8 cellular contexts compared by ENCODE assay signal in genomic region chr7:1811850-1812692, GRCh38.
DNase-seq lines count a peak whose midpoint lies in the region; ATAC-seq and TF ChIP-seq lines count a peak whose summit lies in the region.

No MANE protein-coding gene starts in this region.

- no peaks in the 10 kb centered on the region for H3K9me3 Mint-ChIP-seq in activated CD8-positive, alpha-beta memory T cell treated with anti-CD3 and anti-CD28 coated beads, Interleukin-2, amount 10 ng/mL, durations not matched to agents 7 days and 5 days (ENCODE audit: low read depth)

- H3K9me3 ChIP-seq in upper lobe of right lung (no peaks in the 10 kb centered on the region), testis (no peaks in the 10 kb centered on the region)

- H3K36me3 ChIP-seq in upper lobe of right lung (no peaks in the 10 kb centered on the region), testis (ENCODE audit: low read depth, missing control alignments) (no peaks in the 10 kb centered on the region)

- H3K27me3 ChIP-seq in foreskin keratinocyte, result peaks cover 16% of the 10 kb centered on the region
- H3K27me3 ChIP-seq in upper lobe of right lung, result no peaks in the 10 kb centered on the region
- no peaks in the 10 kb centered on the region for H3K27me3 ChIP-seq in testis

- TF ChIP-seq CTCF in foreskin keratinocyte (conservative IDR thresholded peaks at IDR 0.05) (peak; percentile 51), upper lobe of right lung (IDR thresholded peaks at IDR 0.05) (peak; percentile 39), testis (IDR thresholded peaks at IDR 0.05) (no peak)

- TF ChIP-seq POLR2A in testis (IDR thresholded peaks at IDR 0.05), result no peak

- no peak overlapping the region for H3K4me3 Mint-ChIP-seq in activated CD8-positive, alpha-beta memory T cell treated with anti-CD3 and anti-CD28 coated beads, Interleukin-2, amount 10 ng/mL, durations not matched to agents 7 days and 5 days

- H3K27ac Mint-ChIP-seq in activated CD8-positive, alpha-beta memory T cell treated with anti-CD3 and anti-CD28 coated beads, Interleukin-2, amount 10 ng/mL, durations not matched to agents 7 days and 5 days, result no peak overlapping the region

- H3K4me3 ChIP-seq in upper lobe of right lung (no peak overlapping the region), testis (no peak overlapping the region)

- WGBS in testis, 2 donors, result 47 to 49% methylated on average over 12 to 13 of the region's 13 CpGs

- DNase-seq in activated CD8-positive, alpha-beta memory T cell treated with anti-CD3 and anti-CD28 coated beads, Interleukin-2, amount 10 ng/mL, durations not matched to agents 7 days and 5 days, result peak; percentile 48
- no peak for DNase-seq in activated CD8-positive, alpha-beta memory T cell treated with anti-CD3 and anti-CD28 coated beads, Interleukin-2, amount 50 U/mL, for 48 hours
- DNase-seq in NCI-H82 treated with DMSO at 0.1 percent for 48 hours (lab: John Stamatoyannopoulos, UW; ENCODE audit: unreplicated experiment) (peak; percentile 96), foreskin keratinocyte (peak; percentile 40 to 63), upper lobe of right lung (peak; percentile 55), UCSD-AML1 (lab: John Stamatoyannopoulos, UW; ENCODE audit: unreplicated experiment) (no peak), testis (no peak)

- CTCF ChIA-PET in activated CD8-positive, alpha-beta memory T cell treated with anti-CD3 and anti-CD28 coated beads, Interleukin-2, amount 10 ng/mL, durations not matched to agents 7 days and 5 days (lab: Charles Lee), result no interaction called here

- H3K4me1 ChIP-seq in foreskin keratinocyte (no peaks in the 10 kb centered on the region), upper lobe of right lung (no peaks in the 10 kb centered on the region), testis (peaks cover 16% of the 10 kb centered on the region)

- H3K27ac ChIP-seq in foreskin keratinocyte (no peak overlapping the region), upper lobe of right lung (no peak overlapping the region), testis (no peak overlapping the region)

- intact Hi-C loops in upper lobe of right lung (cut with DNase I) (no loop called here), testis (cut with DNase I; ENCODE audit: low total_unique reads) (no loop called here)

- no peaks in the 10 kb centered on the region for H3K36me3 Mint-ChIP-seq in activated CD8-positive, alpha-beta memory T cell treated with anti-CD3 and anti-CD28 coated beads, Interleukin-2, amount 10 ng/mL, durations not matched to agents 7 days and 5 days

- H3K27me3 Mint-ChIP-seq in activated CD8-positive, alpha-beta memory T cell treated with anti-CD3 and anti-CD28 coated beads, Interleukin-2, amount 10 ng/mL, durations not matched to agents 7 days and 5 days, result no peaks in the 10 kb centered on the region

- no peaks in the 10 kb centered on the region for H3K4me1 Mint-ChIP-seq in activated CD8-positive, alpha-beta memory T cell treated with anti-CD3 and anti-CD28 coated beads, Interleukin-2, amount 10 ng/mL, durations not matched to agents 7 days and 5 days

- no peak for ATAC-seq in activated CD8-positive, alpha-beta memory T cell treated with anti-CD3 and anti-CD28 coated beads, Interleukin-2, amount 10 ng/mL, durations not matched to agents 7 days and 5 days
- ATAC-seq in foreskin keratinocyte (peak; percentile 62), upper lobe of right lung (peak; percentile 21), HG03097 (IDR thresholded peaks at IDR 0.05; ENCODE audit: low FRiP score, unreplicated experiment) (no peak)

Comparison
In these comparisons a context has a peak if more than half of its experiments do, and no peak if none do; other contexts are left out.
1. DNase-seq: peak in activated CD8-positive, alpha-beta memory T cell treated with anti-CD3 and anti-CD28 coated beads, Interleukin-2, amount 10 ng/mL, durations not matched to agents 7 days and 5 days (single experiment), NCI-H82 treated with DMSO at 0.1 percent for 48 hours (single experiment), foreskin keratinocyte (2 of 2) and upper lobe of right lung (single experiment); none in activated CD8-positive, alpha-beta memory T cell treated with anti-CD3 and anti-CD28 coated beads, Interleukin-2, amount 50 U/mL, for 48 hours (single experiment), UCSD-AML1 (single experiment) and testis (single experiment).
2. ATAC-seq: peak in foreskin keratinocyte (single experiment) and upper lobe of right lung (single experiment); none in activated CD8-positive, alpha-beta memory T cell treated with anti-CD3 and anti-CD28 coated beads, Interleukin-2, amount 10 ng/mL, durations not matched to agents 7 days and 5 days (single experiment) and HG03097 (single experiment).
3. CTCF ChIP-seq: peak in foreskin keratinocyte (single experiment) and upper lobe of right lung (single experiment); none in testis (0 of 3).